17 cellular contexts compared by ENCODE assay signal in the genomic region with DNA sequence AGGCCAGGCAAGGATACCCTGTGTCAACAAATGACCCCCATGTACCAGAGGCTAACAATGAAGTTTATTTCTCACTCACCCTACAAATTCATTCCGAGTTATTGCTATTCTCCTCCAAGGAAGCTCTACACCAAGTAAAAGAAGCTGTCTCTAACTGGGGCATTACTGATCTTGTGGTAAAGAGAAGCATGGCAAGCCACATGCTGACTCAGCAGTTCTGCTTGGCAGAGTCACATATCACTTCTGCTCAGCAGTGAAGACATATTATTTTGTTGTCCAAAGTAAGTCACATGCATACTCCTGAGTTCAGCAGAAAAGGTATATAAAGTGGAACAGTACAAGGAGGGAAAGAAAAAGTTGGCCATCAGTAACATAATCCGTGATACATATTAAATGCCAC.
DNase-seq lines count a peak whose midpoint lies in the region; ATAC-seq and TF ChIP-seq lines count a peak whose summit lies in the region.
"Had no signal": no experiment of that assay in that cellular context is flagged by ENCODE, and none has a peak within 500 bp of the region (broad histone marks: within the 10 kb centered on the region; RNA-seq: fewer than 3 reads in every experiment).

No MANE protein-coding gene starts in this region.

- DNase-seq in DMS53 (lab: John Stamatoyannopoulos, UW) (peak; percentile 43), DMS53 treated with DMSO at 0.1 percent for 48 hours (lab: John Stamatoyannopoulos, UW; ENCODE audit: unreplicated experiment) (no peak), MM.1S (peak; percentile 81), amniotic epithelial cell (ENCODE audit: low read depth) (peak; percentile 74), kidney glomerular epithelial cell (lab: John Stamatoyannopoulos, UW) (peak; percentile 12), foreskin keratinocyte (no peak), anterior cingulate cortex (lab: John Stamatoyannopoulos, UW) (no peak)
- DNase-seq in activated naive CD4-positive, alpha-beta T cell treated with anti-CD3 and anti-CD28 coated beads, Interleukin-2, amount 50 U/mL, for 16 hours = no peak
- DNase-seq: 8988T; COR-L47; NCI-H2081 treated with DMSO at 0.1 percent for 48 hours; NK-92 treated with Interleukin-12 subunit alpha and Interleukin-12 subunit beta, amount 100 ng/mL, for 24 hours; ovary had no signal

- no peaks in the 10 kb centered on the region for H4K20me1 ChIP-seq in MM.1S (ENCODE audit: insufficient read depth, low read length)

- H3K9me2 ChIP-seq in MM.1S (replicated peaks; ENCODE audit: insufficient read depth, low read length) = no peaks in the 10 kb centered on the region

- TF ChIP-seq CTCF in MM.1S (IDR thresholded peaks at IDR 0.05; ENCODE audit: low read length) (no peak), foreskin keratinocyte (conservative IDR thresholded peaks at IDR 0.05) (no peak)

- ATAC-seq in foreskin keratinocyte = no peak
- ATAC-seq: SK-N-SH treated with all-trans-retinoic acid at 6 μM for 48 hours had no signal

- H3K4me1 ChIP-seq in MM.1S (ENCODE audit: low read length) (peaks cover 18% of the 10 kb centered on the region), foreskin keratinocyte (no peaks in the 10 kb centered on the region)
- H3K4me1 ChIP-seq: adrenal gland, thyroid gland had no signal

- no peak overlapping the region for H2AFZ ChIP-seq in MM.1S (ENCODE audit: low read length)

- no peak overlapping the region for H3K4me3 ChIP-seq in MM.1S (ENCODE audit: low read length)
- H3K4me3 ChIP-seq: adrenal gland, coronary artery, ovary, thyroid gland had no signal

- H3K79me2 ChIP-seq in MM.1S (ENCODE audit: low read length) = no peaks in the 10 kb centered on the region

- no peaks in the 10 kb centered on the region for H3K9me3 ChIP-seq in MM.1S (replicated peaks; ENCODE audit: insufficient read depth, low read length)
- H3K9me3 ChIP-seq: adrenal gland, ovary, thyroid gland had no signal

- no peak overlapping the region for H3K9ac ChIP-seq in MM.1S (ENCODE audit: low read length)

- no peaks in the 10 kb centered on the region for H3K36me3 ChIP-seq in MM.1S (replicated peaks; ENCODE audit: insufficient read depth, low read length)
- H3K36me3 ChIP-seq: adrenal gland, ovary, thyroid gland had no signal

- H3K27me3 ChIP-seq in MM.1S (replicated peaks; ENCODE audit: insufficient read depth, low read length) (no peaks in the 10 kb centered on the region), foreskin keratinocyte (no peaks in the 10 kb centered on the region)
- H3K27me3 ChIP-seq: adrenal gland, ovary, thyroid gland had no signal

- no peak overlapping the region for H3K4me2 ChIP-seq in MM.1S (ENCODE audit: low read depth, low read length)

- H3K27ac ChIP-seq in MM.1S (ENCODE audit: low read length) = no peak overlapping the region
- H3K27ac ChIP-seq in foreskin keratinocyte = no peak overlapping the region
- H3K27ac ChIP-seq: adrenal gland, coronary artery, ovary, thyroid gland had no signal

- peaks cover 8% of the 10 kb centered on the region for H3F3A ChIP-seq in MM.1S (ENCODE audit: insufficient read depth, low read length)

Comparison
In these comparisons a context has a peak if more than half of its experiments do, and no peak if none do; other contexts are left out.
1. DNase-seq: peak in DMS53 (single experiment), MM.1S (single experiment), amniotic epithelial cell (single experiment) and kidney glomerular epithelial cell (single experiment); none in DMS53 treated with DMSO at 0.1 percent for 48 hours (single experiment), activated naive CD4-positive, alpha-beta T cell treated with anti-CD3 and anti-CD28 coated beads, Interleukin-2, amount 50 U/mL, for 16 hours (single experiment), foreskin keratinocyte (0 of 2) and anterior cingulate cortex (0 of 58).